In genomic region chr14:23352506-23353432, GRCh38 we compare ENCODE assay signal across 8 cellular contexts. TPM values are rescaled to one million over a fixed set of nuclear protein-coding genes. Genes with fewer than 3 reads are reported as not detected.
DNase-seq lines count a peak whose midpoint lies in the region; ATAC-seq and TF ChIP-seq lines count a peak whose summit lies in the region.

Gene SLC22A17 (minus strand): TSS chr14:23352887.

- intact Hi-C loops in activated CD8-positive, alpha-beta T cell treated with anti-CD3 and anti-CD28 coated beads for 36 hours (cut with micrococcal nuclease), result no loop called here
- intact Hi-C loops in lower leg skin (cut with DNase I; ENCODE audit: low total_unique reads), result no loop called here

- TF ChIP-seq CTCF in activated CD8-positive, alpha-beta T cell treated with anti-CD3 and anti-CD28 coated beads for 36 hours (IDR thresholded peaks at IDR 0.05), result no peak
- TF ChIP-seq CTCF in lower leg skin (IDR thresholded peaks at IDR 0.05), result no peak

- H3K36me3 ChIP-seq in effector memory CD4-positive, alpha-beta T cell (ENCODE audit: control insufficient read depth, insufficient read depth, low read length), result no peaks in the 10 kb centered on the region

- ATAC-seq in activated CD8-positive, alpha-beta T cell treated with anti-CD3 and anti-CD28 coated beads for 36 hours, result peak; percentile 92
- ATAC-seq in HG02870 (IDR thresholded peaks at IDR 0.05; ENCODE audit: unreplicated experiment) (no peak), GM21786 (IDR thresholded peaks at IDR 0.05; ENCODE audit: unreplicated experiment) (no peak)

- POLR2A ChIA-PET in activated CD8-positive, alpha-beta T cell treated with anti-CD3 and anti-CD28 coated beads for 36 hours (lab: Charles Lee), result interaction anchor here (0.8 to 2.0 kb wide), 2 partner anchors 11 to 31 kb away, joined by 3 to 6 read pairs; partner anchors contain the start of gene PABPN1

- TF ChIP-seq POLR2A in lower leg skin (IDR thresholded peaks at IDR 0.05), result no peak

- H3K4me3 ChIP-seq in effector memory CD4-positive, alpha-beta T cell (ENCODE audit: insufficient read depth, low read depth, low read length, poor library complexity, severe bottlenecking), result peak within 1 kb of the TSS; percentile 67
- H3K4me3 ChIP-seq in lower leg skin (ENCODE audit: low read depth, poor library complexity, severe bottlenecking), result peak within 1 kb of the TSS; percentile 37

- H3K36me3 Mint-ChIP-seq in activated CD8-positive, alpha-beta T cell treated with anti-CD3 and anti-CD28 coated beads for 36 hours (ENCODE audit: low read depth), result no peaks in the 10 kb centered on the region

- peaks cover 35% of the 10 kb centered on the region for H3K27me3 Mint-ChIP-seq in activated CD8-positive, alpha-beta T cell treated with anti-CD3 and anti-CD28 coated beads for 36 hours

- 1% methylated on average over 42 of the region's 42 CpGs for WGBS in lower leg skin, 2 donors

- DNase-seq in DMS79 (lab: John Stamatoyannopoulos, UW), result peak; percentile 86
- peak; percentile 83 for DNase-seq in NCI-H2171 treated with DMSO at 0.1 percent for 48 hours (lab: John Stamatoyannopoulos, UW)
- peak; percentile 71 for DNase-seq in activated CD8-positive, alpha-beta T cell treated with anti-CD3 and anti-CD28 coated beads for 36 hours
- peak in 2 of 3 donors; percentile 18 to 43 for DNase-seq in effector memory CD4-positive, alpha-beta T cell
- peak; percentile 68 to 91 for DNase-seq in lower leg skin (ENCODE audit: low spot score in 2 of 2)
- peak; percentile 56 to 66 for DNase-seq in stimulated activated CD4-positive, alpha-beta T cell treated with anti-CD3 and anti-CD28 coated beads, Interleukin-2, amount 100 ng/mL, for 24 hours

- H3K4me1 ChIP-seq in effector memory CD4-positive, alpha-beta T cell (ENCODE audit: control insufficient read depth, insufficient read depth, low read length, poor library complexity, severe bottlenecking), result peaks cover 7% of the 10 kb centered on the region

- H3K27me3 ChIP-seq in effector memory CD4-positive, alpha-beta T cell (replicated peaks; ENCODE audit: control insufficient read depth, insufficient read depth, low read length, poor library complexity, severe bottlenecking), result no peaks in the 10 kb centered on the region

- H3K27ac ChIP-seq in effector memory CD4-positive, alpha-beta T cell (ENCODE audit: insufficient read depth, low read length, poor library complexity, severe bottlenecking), result no peak within 1 kb of the TSS

- peaks cover 4% of the 10 kb centered on the region for H3K4me1 Mint-ChIP-seq in activated CD8-positive, alpha-beta T cell treated with anti-CD3 and anti-CD28 coated beads for 36 hours (ENCODE audit: low read depth)

- no peak within 1 kb of the TSS for H3K27ac Mint-ChIP-seq in activated CD8-positive, alpha-beta T cell treated with anti-CD3 and anti-CD28 coated beads for 36 hours

- no peaks in the 10 kb centered on the region for H3K9me3 Mint-ChIP-seq in activated CD8-positive, alpha-beta T cell treated with anti-CD3 and anti-CD28 coated beads for 36 hours

- CTCF ChIA-PET in activated CD8-positive, alpha-beta T cell treated with anti-CD3 and anti-CD28 coated beads for 36 hours (lab: Charles Lee), result interaction anchor here (1.1 to 2.8 kb wide), 3 partner anchors 14 to 27 kb away, joined by 3 to 19 read pairs (median 7); no protein-coding TSS in a partner anchor

- H3K4me3 Mint-ChIP-seq in activated CD8-positive, alpha-beta T cell treated with anti-CD3 and anti-CD28 coated beads for 36 hours, result peak within 1 kb of the TSS; percentile 54

- H3K9me3 ChIP-seq in effector memory CD4-positive, alpha-beta T cell (ENCODE audit: control insufficient read depth, low read length), result no peaks in the 10 kb centered on the region

RNA-seq across cellular contexts. Expression of gene SLC22A17, which starts in this region (rescaled TPM):
- total RNA-seq in activated CD8-positive, alpha-beta T cell treated with anti-CD3 and anti-CD28 coated beads for 36 hours, result 1 to 10 TPM; 2.3 TPM
- total RNA-seq in lower leg skin, result 10 to 100 TPM; 16.1 to 33.0 (median 17.9) TPM

Comparison
In these comparisons a context has a peak if more than half of its experiments do, and no peak if none do; other contexts are left out.
1. RNA of gene SLC22A17 (total RNA-seq): 16.1 to 33.0 TPM in lower leg skin; 2.3 TPM in activated CD8-positive, alpha-beta T cell treated with anti-CD3 and anti-CD28 coated beads for 36 hours; every median in the first group is over 4 times any median in the second.
2. DNase-seq: peak in every context shown above with its lines; median percentile 86 in DMS79; 83 in NCI-H2171 treated with DMSO at 0.1 percent for 48 hours; 80 in lower leg skin; 71 in activated CD8-positive, alpha-beta T cell treated with anti-CD3 and anti-CD28 coated beads for 36 hours; 61 in stimulated activated CD4-positive, alpha-beta T cell treated with anti-CD3 and anti-CD28 coated beads, Interleukin-2, amount 100 ng/mL, for 24 hours; 30 in effector memory CD4-positive, alpha-beta T cell.